17 cellular contexts compared by ENCODE assay signal in genomic region chr6:167956983-167957492, GRCh38. TPM values are rescaled to one million over a fixed set of nuclear protein-coding genes. Genes with fewer than 3 reads are reported as not detected.
DNase-seq lines count a peak whose midpoint lies in the region; ATAC-seq, FAIRE-seq and TF ChIP-seq lines count a peak whose summit lies in the region.
"Had no signal": no experiment of that assay in that cellular context is flagged by ENCODE, and none has a peak within 500 bp of the region (broad histone marks: within the 10 kb centered on the region; RNA-seq: fewer than 3 reads in every experiment).

No MANE protein-coding gene starts in this region.

- H3K27ac ChIP-seq in epithelial cell of prostate (peak overlapping the region; percentile 44), right lobe of liver (no peak overlapping the region)
- no peak overlapping the region for H3K27ac ChIP-seq in effector memory CD4-positive, alpha-beta T cell (ENCODE audit: insufficient read depth, low read length, poor library complexity, severe bottlenecking)
- H3K27ac ChIP-seq: parathyroid adenoma, tibial artery had no signal

- no peaks in the 10 kb centered on the region for H3K27me3 ChIP-seq in right lobe of liver
- H3K27me3 ChIP-seq in effector memory CD4-positive, alpha-beta T cell (replicated peaks; ENCODE audit: control insufficient read depth, insufficient read depth, low read length, poor library complexity, severe bottlenecking): no peaks in the 10 kb centered on the region
- H3K27me3 ChIP-seq: tibial artery had no signal

- no peaks in the 10 kb centered on the region for H3K4me1 Mint-ChIP-seq in activated naive CD8-positive, alpha-beta T cell treated with anti-CD3 and anti-CD28 coated beads for 36 hours
- no peaks in the 10 kb centered on the region for H3K4me1 Mint-ChIP-seq in activated T-cell treated with anti-CD3 and anti-CD28 coated beads, Interleukin-2, amount 50 U/mL, for 4 hours (ENCODE audit: low read depth)

- peaks cover 0 to under 1% (median 0%) of the 10 kb centered on the region in 4 donors for H3K36me3 ChIP-seq in right lobe of liver
- no peaks in the 10 kb centered on the region for H3K36me3 ChIP-seq in effector memory CD4-positive, alpha-beta T cell (ENCODE audit: control insufficient read depth, insufficient read depth, low read length)

- peaks cover 3% of the 10 kb centered on the region for H3K27me3 Mint-ChIP-seq in activated naive CD8-positive, alpha-beta T cell treated with anti-CD3 and anti-CD28 coated beads for 36 hours
- no peaks in the 10 kb centered on the region for H3K27me3 Mint-ChIP-seq in activated T-cell treated with anti-CD3 and anti-CD28 coated beads, Interleukin-2, amount 50 U/mL, for 4 hours (ENCODE audit: low read depth)
- H3K27me3 Mint-ChIP-seq: T-helper 17 cell had no signal

- intact Hi-C loops in right lobe of liver (cut with DNase I): no loop called here

- no peak overlapping the region for H3K4me3 ChIP-seq in AG10803 (ENCODE audit: low read length)
- H3K4me3 ChIP-seq in right lobe of liver: no peak overlapping the region
- H3K4me3 ChIP-seq in effector memory CD4-positive, alpha-beta T cell (ENCODE audit: insufficient read depth, low read depth, low read length, poor library complexity, severe bottlenecking): no peak overlapping the region
- H3K4me3 ChIP-seq: HAP-1, tibial artery had no signal

- no peaks in the 10 kb centered on the region for H3K36me3 Mint-ChIP-seq in activated naive CD8-positive, alpha-beta T cell treated with anti-CD3 and anti-CD28 coated beads for 36 hours
- peaks cover 7% of the 10 kb centered on the region for H3K36me3 Mint-ChIP-seq in activated T-cell treated with anti-CD3 and anti-CD28 coated beads, Interleukin-2, amount 50 U/mL, for 4 hours (ENCODE audit: insufficient read depth)

- TF ChIP-seq POLR2A in right lobe of liver (IDR thresholded peaks at IDR 0.05): no peak

- DNase-seq in AG10803 (ENCODE audit: low read depth): peak; percentile 9
- DNase-seq in HT1080 (ENCODE audit: low read depth): peak; percentile 20
- no peak for DNase-seq in epithelial cell of prostate (ENCODE audit: low read depth, low spot score)
- DNase-seq in right lobe of liver: no peak
- no peak for DNase-seq in effector memory CD4-positive, alpha-beta T cell
- no peak for DNase-seq in activated naive CD8-positive, alpha-beta T cell treated with anti-CD3 and anti-CD28 coated beads for 36 hours
- DNase-seq in activated T-cell treated with anti-CD3 and anti-CD28 coated beads, Interleukin-2, amount 50 U/mL, for 4 hours: no peak
- DNase-seq in urothelium cell line (ENCODE audit: low spot score): no peak
- DNase-seq: activated CD4-positive, alpha-beta T cell treated with anti-CD3 and anti-CD28 coated beads, Interleukin-2, amount 50 U/mL, for 48 hours; activated effector memory CD4-positive, alpha-beta T cell treated with anti-CD3 and anti-CD28 coated beads, Interleukin-2, amount 50 U/mL, for 16 hours; NCI-H1105; T-helper 17 cell; tibial artery had no signal

- no peaks in the 10 kb centered on the region for H3K9me3 ChIP-seq in right lobe of liver
- no peaks in the 10 kb centered on the region for H3K9me3 ChIP-seq in effector memory CD4-positive, alpha-beta T cell (ENCODE audit: control insufficient read depth, low read length)
- H3K9me3 ChIP-seq: HAP-1, tibial artery had no signal

- H3K27ac Mint-ChIP-seq in activated naive CD8-positive, alpha-beta T cell treated with anti-CD3 and anti-CD28 coated beads for 36 hours: no peak overlapping the region
- H3K27ac Mint-ChIP-seq: T-helper 17 cell had no signal

- FAIRE-seq in urothelium cell line (lab: Jason Lieb, UNC): no peak

- no peaks in the 10 kb centered on the region for H3K9me3 Mint-ChIP-seq in activated naive CD8-positive, alpha-beta T cell treated with anti-CD3 and anti-CD28 coated beads for 36 hours
- H3K9me3 Mint-ChIP-seq in activated T-cell treated with anti-CD3 and anti-CD28 coated beads, Interleukin-2, amount 50 U/mL, for 4 hours: no peaks in the 10 kb centered on the region

- TF ChIP-seq CTCF in AG10803 (conservative IDR thresholded peaks at IDR 0.05; ENCODE audit: low read length) (no peak), right lobe of liver (IDR thresholded peaks at IDR 0.05) (no peak)

- no peak overlapping the region for H3K4me3 Mint-ChIP-seq in activated naive CD8-positive, alpha-beta T cell treated with anti-CD3 and anti-CD28 coated beads for 36 hours
- H3K4me3 Mint-ChIP-seq in activated T-cell treated with anti-CD3 and anti-CD28 coated beads, Interleukin-2, amount 50 U/mL, for 4 hours: no peak overlapping the region
- H3K4me3 Mint-ChIP-seq: T-helper 17 cell had no signal

- 29% methylated on average over 5 of the region's 8 CpGs for WGBS in right lobe of liver (ENCODE audit: insufficient coverage, low coverage, low lambda C conversion rate, missing lambda C conversion rate)

- peaks cover 0 to 32% (median 4%) of the 10 kb centered on the region in 4 donors for H3K4me1 ChIP-seq in right lobe of liver
- H3K4me1 ChIP-seq in effector memory CD4-positive, alpha-beta T cell (ENCODE audit: control insufficient read depth, insufficient read depth, low read length, poor library complexity, severe bottlenecking): no peaks in the 10 kb centered on the region
- H3K4me1 ChIP-seq: HAP-1, parathyroid adenoma, tibial artery had no signal

- ATAC-seq in right lobe of liver: peak; percentile 56 to 97 (median 73)
- no peak for ATAC-seq in activated T-cell treated with anti-CD3 and anti-CD28 coated beads, Interleukin-2, amount 50 U/mL, for 4 hours
- ATAC-seq: T-helper 17 cell had no signal

RNA-seq across cellular contexts. Expression of gene KIF25, which starts 40.4 kb away (rescaled TPM):
- not detected in 2 replicates for total RNA-seq in HT1080 (2014; rRNA removed; shearing (Covaris generic))
- not detected in 2 replicates for polyA plus RNA-seq in HT1080 (2015; cell fraction: cytosol; rRNA removed)
- polyA plus RNA-seq in HT1080 (2015; cell fraction: nucleus; rRNA removed): not detected in 2 replicates
- under 1 TPM in 1 of 6 experiments, not detected in 5; 0.15 TPM for total RNA-seq in right lobe of liver
- not detected for total RNA-seq in activated naive CD8-positive, alpha-beta T cell treated with anti-CD3 and anti-CD28 coated beads for 36 hours
- not detected for total RNA-seq in activated T-cell treated with anti-CD3 and anti-CD28 coated beads, Interleukin-2, amount 50 U/mL, for 4 hours
- total RNA-seq: epithelial cell of proximal tubule, mononuclear cell, T-helper 17 cell had no signal

Comparison
In these comparisons a context has a peak if more than half of its experiments do, and no peak if none do; other contexts are left out.
1. DNase-seq: peak in AG10803 (single experiment) and HT1080 (single experiment); none in epithelial cell of prostate (single experiment), right lobe of liver (0 of 3), effector memory CD4-positive, alpha-beta T cell (0 of 3), activated naive CD8-positive, alpha-beta T cell treated with anti-CD3 and anti-CD28 coated beads for 36 hours (single experiment), activated T-cell treated with anti-CD3 and anti-CD28 coated beads, Interleukin-2, amount 50 U/mL, for 4 hours (single experiment) and urothelium cell line (single experiment).
2. ATAC-seq: peak in right lobe of liver (4 of 4); none in activated T-cell treated with anti-CD3 and anti-CD28 coated beads, Interleukin-2, amount 50 U/mL, for 4 hours (0 of 2).